In genomic region chr10:74022941-74023629, GRCh38 we compare ENCODE assay signal across 23 cellular contexts. TPM values are rescaled to one million over a fixed set of nuclear protein-coding genes. Genes with fewer than 3 reads are reported as not detected.
DNase-seq lines count a peak whose midpoint lies in the region; ATAC-seq and TF ChIP-seq lines count a peak whose summit lies in the region.
"Had no signal": no experiment of that assay in that cellular context is flagged by ENCODE, and none has a peak within 500 bp of the region (broad histone marks: within the 10 kb centered on the region; RNA-seq: fewer than 3 reads in every experiment).

No MANE protein-coding gene starts in this region.

- H3K9me3 Mint-ChIP-seq in chondrocyte (ENCODE audit: low read depth) = no peaks in the 10 kb centered on the region
- H3K9me3 Mint-ChIP-seq: CD4-positive, alpha-beta T cell; nephron progenitor cell had no signal

- H3K27ac ChIP-seq in IMR-90 (ENCODE audit: insufficient read depth, low read length) (peak overlapping the region; percentile 37; the same call in 1 of the 2 replicates), psoas muscle (peak overlapping the region; percentile 42), heart left ventricle (peak overlapping the region in 1 of 12 donors; percentile 25), thyroid gland (no peak overlapping the region), right atrium auricular region (no peak overlapping the region)
- H3K27ac ChIP-seq: body of pancreas, upper lobe of right lung had no signal

- no peak overlapping the region; the same call in 1 of the 2 replicates for H4K5ac ChIP-seq in IMR-90 (ENCODE audit: low read depth, low read length)

- H4K91ac ChIP-seq in IMR-90 (ENCODE audit: insufficient read depth, low read depth, low read length) = no peak overlapping the region

- dilution Hi-C loops in IMR-90 (cut with HindIII; ENCODE audit: low sequenced_read_pairs, unreplicated experiment) = no loop called here

- peaks cover 23% of the 10 kb centered on the region for H3K4me1 ChIP-seq in IMR-90 (ENCODE audit: control insufficient read depth, insufficient read depth, low read length)
- H3K4me1 ChIP-seq in psoas muscle = peaks cover 70% of the 10 kb centered on the region
- H3K4me1 ChIP-seq in heart left ventricle = peaks cover 0 to 90% (median 60%) of the 10 kb centered on the region in 12 donors
- H3K4me1 ChIP-seq in thyroid gland = peaks cover 0 to 6% of the 10 kb centered on the region in 2 donors
- H3K4me1 ChIP-seq in right atrium auricular region = peaks cover 0 to 79% of the 10 kb centered on the region in 2 donors

- H2AK5ac ChIP-seq in IMR-90 (ENCODE audit: low read depth, low read length) = peak overlapping the region; percentile 20; the same call in 1 of the 2 replicates

- H3K27me3 ChIP-seq in IMR-90 (ENCODE audit: control insufficient read depth, insufficient read depth, low read length) (no peaks in the 10 kb centered on the region), psoas muscle (ENCODE audit: insufficient read depth in 3 of 3, low read length in 2 of 3) (no peaks in the 10 kb centered on the region), heart left ventricle (no peaks in the 10 kb centered on the region), thyroid gland (no peaks in the 10 kb centered on the region), right atrium auricular region (no peaks in the 10 kb centered on the region)
- H3K27me3 ChIP-seq: body of pancreas, MG63, sigmoid colon, upper lobe of right lung had no signal

- H3K9ac ChIP-seq in IMR-90 (ENCODE audit: low read depth, low read length) = no peak overlapping the region; the same call in 1 of the 2 replicates

- intact Hi-C loops in IMR-90 (cut with micrococcal nuclease) = no loop called here
- intact Hi-C loops in psoas muscle (cut with DNase I) = no loop called here
- intact Hi-C loops in heart left ventricle (cut with DNase I) = no loop called here
- intact Hi-C loops in thyroid gland (cut with DNase I) = no loop called here

- peak overlapping the region; percentile 82; the same call in 1 of the 2 replicates for H3K18ac ChIP-seq in IMR-90 (ENCODE audit: low read depth, low read length)

- peak overlapping the region; percentile 42; the same call in 1 of the 2 replicates for H3K4me2 ChIP-seq in IMR-90 (ENCODE audit: low read depth, low read length)

- H3K4me3 ChIP-seq in IMR-90 (ENCODE audit: insufficient read depth, low read depth, low read length) (no peak overlapping the region), psoas muscle (no peak overlapping the region), heart left ventricle (no peak overlapping the region), thyroid gland (replicated peaks in 1 of 3) (no peak overlapping the region), right atrium auricular region (no peak overlapping the region)
- H3K4me3 ChIP-seq: body of pancreas, MG63, sigmoid colon, upper lobe of right lung had no signal

- H3K4me1 Mint-ChIP-seq in chondrocyte (ENCODE audit: low read depth) = peaks cover 77% of the 10 kb centered on the region

- WGBS in IMR-90 (ENCODE audit: extremely low coverage in 2 of 2, insufficient read length in 1 of 2), 2 experiments = no CpG with 5 or more reads among the region's 5 CpGs
- WGBS in psoas muscle, 3 donors = 44 to 68% (median 63%) methylated on average over 5 of the region's 5 CpGs
- WGBS in heart left ventricle, 4 donors = 56 to 73% (median 64%) methylated on average over 5 of the region's 5 CpGs
- WGBS in thyroid gland, 2 donors = 52 to 69% methylated on average over 5 of the region's 5 CpGs

- CTCF ChIA-PET in IMR-90 (lab: Yijun Ruan, JAX) = no interaction called here

- H3K23ac ChIP-seq in IMR-90 (ENCODE audit: low read depth, low read length) = no peak overlapping the region; the same call in 1 of the 2 replicates

- H3K27ac Mint-ChIP-seq in chondrocyte (ENCODE audit: unreplicated experiment) = peak overlapping the region; percentile 33
- H3K27ac Mint-ChIP-seq: CD4-positive, alpha-beta T cell; nephron progenitor cell had no signal

- no peak overlapping the region for H2AK9ac ChIP-seq in IMR-90 (replicated peaks; ENCODE audit: low read depth, low read length, poor library complexity)

- TF ChIP-seq POLR2A in IMR-90 (IDR thresholded peaks at IDR 0.05; ENCODE audit: low read depth, low read length) = no peak
- no peak for TF ChIP-seq POLR2A in heart left ventricle (IDR thresholded peaks at IDR 0.05)
- TF ChIP-seq POLR2A in thyroid gland (IDR thresholded peaks at IDR 0.05) = no peak

- no peak overlapping the region for H2BK120ac ChIP-seq in IMR-90 (ENCODE audit: low read depth, low read length)

- H2BK5ac ChIP-seq in IMR-90 (ENCODE audit: low read depth, low read length, poor library complexity, severe bottlenecking) = peak overlapping the region; percentile 83

- peaks cover 9% of the 10 kb centered on the region for H3K9me1 ChIP-seq in IMR-90 (ENCODE audit: insufficient read depth, low read length)

- H3K36me3 ChIP-seq in IMR-90 (ENCODE audit: control insufficient read depth, insufficient read depth, low read length) (peaks cover 10% of the 10 kb centered on the region), psoas muscle (ENCODE audit: insufficient read depth in 1 of 2, low read depth in 1 of 2) (peaks cover 0 to 16% of the 10 kb centered on the region in 2 donors), heart left ventricle (peaks cover 0 to 12% (median 1%) of the 10 kb centered on the region in 9 donors), thyroid gland (no peaks in the 10 kb centered on the region), right atrium auricular region (peaks cover 8% of the 10 kb centered on the region)
- H3K36me3 ChIP-seq: sigmoid colon, upper lobe of right lung had no signal

- H3K79me1 ChIP-seq in IMR-90 (ENCODE audit: low read depth in 1 of 2, low read length in 2 of 2) = peaks cover 0 to 51% of the 10 kb centered on the region in 2 experiments; a peak in 3 of 4 replicates

- H3K4ac ChIP-seq in IMR-90 (ENCODE audit: low read depth, low read length) = no peak overlapping the region

- no peak overlapping the region for H3K4me3 Mint-ChIP-seq in chondrocyte (ENCODE audit: unreplicated experiment)
- H3K4me3 Mint-ChIP-seq: CD4-positive, alpha-beta T cell; nephron progenitor cell had no signal

- DNase-seq in activated CD4-positive, CD25-positive, alpha-beta regulatory T cell (lab: John Stamatoyannopoulos, UW) = no peak
- DNase-seq in IMR-90 (no peak), chondrocyte (ENCODE audit: low spot score) (no peak), psoas muscle (no peak), heart left ventricle (no peak), thyroid gland (no peak), right atrium auricular region (ENCODE audit: low spot score) (no peak)
- DNase-seq: activated CD4-positive, alpha-beta T cell treated with anti-CD3 and anti-CD28 coated beads for 48 hours; activated effector memory CD4-positive, alpha-beta T cell treated with Interleukin-2 at 50 U/mL for 16 hours; body of pancreas; CD4-positive, alpha-beta T cell; cerebellar nuclear complex; MG63; NCI-H1417 treated with DMSO at 0.1 percent for 48 hours; NCI-H446; nephron progenitor cell; posterior cingulate gyrus; Right ventricle myocardium superior; sigmoid colon; stimulated activated CD4-positive, alpha-beta T cell treated with anti-CD3 and anti-CD28 coated beads, Interleukin-15, amount 100 ng/mL, for 24 hours; stimulated activated CD8-positive, alpha-beta memory T cell treated with anti-CD3 and anti-CD28 coated beads, Interleukin-4, amount 100 ng/mL, for 48 hours; upper lobe of right lung had no signal

- H2BK15ac ChIP-seq in IMR-90 (ENCODE audit: low read depth, low read length) = no peak overlapping the region

- peaks cover 8% of the 10 kb centered on the region for H3K36me3 Mint-ChIP-seq in chondrocyte (ENCODE audit: low read depth)

- peak; percentile 32 to 45 for ATAC-seq in activated CD4-positive, CD25-positive, alpha-beta regulatory T cell treated with anti-CD3 and anti-CD28 coated beads, Interleukin-2, amount 50 U/mL, for 24 hours
- no peak for ATAC-seq in IMR-90 (ENCODE audit: low read depth)
- no peak for ATAC-seq in psoas muscle
- no peak for ATAC-seq in heart left ventricle
- ATAC-seq: body of pancreas, upper lobe of right lung had no signal

- no peak overlapping the region for H4K8ac ChIP-seq in IMR-90 (ENCODE audit: low read depth in 2 of 2, low read length in 2 of 2)

- no peak for TF ChIP-seq CTCF in IMR-90 (conservative IDR thresholded peaks at IDR 0.05; ENCODE audit: low read depth, low read length)
- TF ChIP-seq CTCF in chondrocyte (IDR thresholded peaks at IDR 0.05) = no peak
- TF ChIP-seq CTCF in psoas muscle (IDR thresholded peaks at IDR 0.05) = no peak
- no peak for TF ChIP-seq CTCF in heart left ventricle (IDR thresholded peaks at IDR 0.05)
- no peak for TF ChIP-seq CTCF in thyroid gland (IDR thresholded peaks at IDR 0.05)
- TF ChIP-seq CTCF in right atrium auricular region (IDR thresholded peaks at IDR 0.05) = no peak

- H4K20me1 ChIP-seq in IMR-90 (ENCODE audit: insufficient read depth, low read length) = peaks cover 95% of the 10 kb centered on the region

- TF ChIP-seq RAD21 in IMR-90 (IDR thresholded peaks at IDR 0.05; ENCODE audit: low read length) = no peak

- no peak overlapping the region for H2BK20ac ChIP-seq in IMR-90 (ENCODE audit: low read depth, low read length)

- H3K56ac ChIP-seq in IMR-90 (ENCODE audit: extremely low read depth, insufficient read depth, low read length) = no peak overlapping the region

- no peaks in the 10 kb centered on the region for H3K27me3 Mint-ChIP-seq in chondrocyte (ENCODE audit: low read depth)
- H3K27me3 Mint-ChIP-seq: CD4-positive, alpha-beta T cell had no signal

- H2AFZ ChIP-seq in IMR-90 (replicated peaks; ENCODE audit: low read length, poor library complexity) = no peak overlapping the region

- H3K9me3 ChIP-seq in IMR-90 (ENCODE audit: control insufficient read depth, insufficient read depth, low read length) (no peaks in the 10 kb centered on the region), psoas muscle (no peaks in the 10 kb centered on the region), heart left ventricle (no peaks in the 10 kb centered on the region), thyroid gland (no peaks in the 10 kb centered on the region), right atrium auricular region (no peaks in the 10 kb centered on the region)
- H3K9me3 ChIP-seq: body of pancreas, MG63, sigmoid colon, upper lobe of right lung had no signal

- POLR2A ChIA-PET in IMR-90 (lab: Charles Lee; ENCODE audit: unreplicated experiment) = no interaction called here

- BruUV-seq in IMR-90 (replicated peaks; lab: Mats Ljungman, UMichigan) = TSS peak; percentile 2

- in situ Hi-C loops in IMR-90 (cut with MboI; ENCODE audit: low sequenced_read_pairs) = no loop called here

- peak overlapping the region; percentile 6 for H3K14ac ChIP-seq in IMR-90 (replicated peaks; ENCODE audit: low read depth, low read length)

RNA-seq across cellular contexts. Expression of gene VCL, which starts 25.2 kb away (rescaled TPM):
- total RNA-seq in IMR-90 (2012; rRNA removed) = 283 and 316 TPM in 2 replicates
- polyA plus RNA-seq in IMR-90 (2012; rRNA removed) = 193 and 227 TPM in 2 replicates
- polyA plus RNA-seq in IMR-90 (2012; cell fraction: cytosol; rRNA removed) = 85.9 and 102 TPM in 2 replicates
- polyA plus RNA-seq in IMR-90 (2012; cell fraction: nucleus; rRNA removed; ENCODE audit: low replicate concordance) = 176 and 458 TPM in 2 replicates
- 429 to 498 TPM (median 485 TPM) in 3 replicates for total RNA-seq in chondrocyte
- total RNA-seq in psoas muscle = 100 to 1,000 TPM in 3 of 4 donors, 10 to 100 TPM in 1; 89.1 to 426 (median 179) TPM
- 10 to 100 TPM; 54.5 to 93.2 (median 91.4) TPM for polyA plus RNA-seq in psoas muscle
- 100 to 1,000 TPM; 215 to 543 (median 273) TPM for total RNA-seq in heart left ventricle
- polyA plus RNA-seq in heart left ventricle = 100 to 1,000 TPM in 1 of 2 donors, 10 to 100 TPM in 1; 84.5 to 363 TPM
- 100 to 1,000 TPM in 3 of 4 donors, 10 to 100 TPM in 1; 71.9 to 151 (median 112) TPM for total RNA-seq in thyroid gland
- total RNA-seq in right atrium auricular region = 100 to 1,000 TPM; 173 to 216 TPM

Comparison
In these comparisons a context has a peak if more than half of its experiments do, and no peak if none do; other contexts are left out.
1. ATAC-seq: peak in activated CD4-positive, CD25-positive, alpha-beta regulatory T cell treated with anti-CD3 and anti-CD28 coated beads, Interleukin-2, amount 50 U/mL, for 24 hours (2 of 2); none in IMR-90 (single experiment), psoas muscle (0 of 4) and heart left ventricle (0 of 4).
2. H3K27ac ChIP-seq: peak in IMR-90 (single experiment) and psoas muscle (single experiment); none in thyroid gland (0 of 3) and right atrium auricular region (0 of 2).